Comparison of ENCODE assay signal across 8 cellular contexts in the genomic region with DNA sequence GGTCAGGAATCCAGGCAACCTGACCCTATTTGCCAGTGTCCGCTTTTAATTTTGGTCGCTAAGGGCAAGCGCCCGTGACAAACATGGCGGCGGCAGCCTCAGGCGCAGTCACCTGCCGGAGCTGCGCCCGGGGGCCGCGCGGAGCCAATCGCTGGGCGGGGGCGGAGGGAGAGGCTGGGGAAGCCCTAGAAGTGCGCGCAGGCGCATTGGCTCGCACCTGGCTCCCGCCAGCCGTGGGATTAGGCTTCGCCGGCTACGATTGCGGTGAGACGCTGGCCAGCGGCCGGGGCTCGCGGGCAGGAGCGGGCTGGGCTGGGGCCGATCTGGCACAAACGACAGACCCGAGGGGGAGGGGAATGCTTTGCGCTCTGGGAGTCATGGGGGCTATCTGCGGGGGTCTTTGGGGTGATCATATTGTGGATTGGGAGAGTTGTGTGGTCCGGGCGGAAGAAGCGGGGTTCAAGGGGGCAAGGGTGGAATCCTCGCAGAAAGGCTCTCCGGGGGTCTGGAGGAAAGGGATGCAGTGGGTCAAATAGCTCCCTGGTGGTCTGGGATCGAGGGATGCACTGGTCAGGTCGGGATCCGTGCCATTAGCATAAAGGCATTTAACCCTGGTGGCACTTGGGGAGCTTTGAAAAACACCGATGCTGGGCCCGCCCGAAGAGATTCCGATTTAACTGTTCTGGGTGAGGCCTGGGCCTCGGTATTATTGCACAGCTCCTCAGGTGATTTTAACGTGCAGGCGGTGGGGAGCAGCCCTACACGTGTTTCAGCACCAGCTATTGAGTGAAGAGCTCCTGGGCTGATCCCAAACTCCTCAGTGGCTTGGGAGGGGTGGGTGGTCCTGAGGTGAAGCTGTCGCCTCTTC. TPM values are rescaled to one million over a fixed set of nuclear protein-coding genes. Genes with fewer than 3 reads are reported as not detected.
DNase-seq lines count a peak whose midpoint lies in the region; ATAC-seq and TF ChIP-seq lines count a peak whose summit lies in the region.

No MANE protein-coding gene starts in this region.

- H3K27ac ChIP-seq in dorsolateral prefrontal cortex (peak overlapping the region in 53 of 59 donors; percentile 7 to 86 (median 66)), lung (ENCODE audit: low read depth in 1 of 2, low read length in 1 of 2) (peak overlapping the region in 1 of 2 donors; percentile 21)

- H3K27me3 Mint-ChIP-seq in activated CD4-positive, alpha-beta memory T cell treated with anti-CD3 and anti-CD28 coated beads, Interleukin-2, amount 10 ng/mL, durations not matched to agents 7 days and 5 days = no peaks in the 10 kb centered on the region

- ATAC-seq in GM19351 (IDR thresholded peaks at IDR 0.05; ENCODE audit: unreplicated experiment) (peak; percentile 88), HG03521 (IDR thresholded peaks at IDR 0.05; ENCODE audit: unreplicated experiment) (peak; percentile 74), lung (ENCODE audit: insufficient read depth, low FRiP score) (peak; percentile 97)

- H3K36me3 ChIP-seq in BJ (ENCODE audit: control insufficient read depth, insufficient read depth, low read length) (no peaks in the 10 kb centered on the region), lung (ENCODE audit: control insufficient read depth in 2 of 2, insufficient read depth in 2 of 2, low read length in 2 of 2) (no peaks in the 10 kb centered on the region)

- TF ChIP-seq CTCF in BJ (IDR thresholded peaks at IDR 0.05; ENCODE audit: insufficient read depth, low read depth, low read length) = no peak
- TF ChIP-seq CTCF in dorsolateral prefrontal cortex (IDR thresholded peaks at IDR 0.05 in 54 of 56, conservative IDR thresholded peaks at IDR 0.05 in 2 of 56; ENCODE audit: low read depth in 1 of 56, partially characterized antibody in 56 of 56) = peak in 17 of 56 donors; percentile 6 to 51 (median 28)
- no peak for TF ChIP-seq CTCF in lung (IDR thresholded peaks at IDR 0.05; ENCODE audit: control extremely low read depth, extremely low read depth)

- H3K9me3 ChIP-seq in lung (ENCODE audit: control insufficient read depth in 2 of 2, insufficient read depth in 1 of 2, low read length in 1 of 2) = no peaks in the 10 kb centered on the region

- no peak for DNase-seq in BJ (ENCODE audit: low read depth)
- peak; percentile 86 for DNase-seq in NCI-H774 (lab: John Stamatoyannopoulos, UW)
- DNase-seq in activated CD4-positive, alpha-beta memory T cell treated with anti-CD3 and anti-CD28 coated beads, Interleukin-2, amount 10 ng/mL, durations not matched to agents 7 days and 5 days = peak; percentile 93
- DNase-seq in dorsolateral prefrontal cortex = peak; percentile 84 to 96 (median 90)
- DNase-seq in lung (ENCODE audit: low spot score) = peak; percentile 93
- peak; percentile 89 to 93 (median 90) for DNase-seq in stimulated activated CD4-positive, alpha-beta T cell treated with anti-CD3 and anti-CD28 coated beads, TNF-alpha, amount 100 ng/mL, for 4 hours (ENCODE audit: low read depth in 3 of 3)

- peak overlapping the region; percentile 84 for H3K4me3 Mint-ChIP-seq in activated CD4-positive, alpha-beta memory T cell treated with anti-CD3 and anti-CD28 coated beads, Interleukin-2, amount 10 ng/mL, durations not matched to agents 7 days and 5 days

- no peaks in the 10 kb centered on the region; the same call in 1 of the 2 replicates for H3K27me3 ChIP-seq in BJ (ENCODE audit: control insufficient read depth, insufficient read depth, low read length)
- no peaks in the 10 kb centered on the region for H3K27me3 ChIP-seq in dorsolateral prefrontal cortex
- H3K27me3 ChIP-seq in lung (ENCODE audit: control insufficient read depth, insufficient read depth) = no peaks in the 10 kb centered on the region

- H3K27ac Mint-ChIP-seq in activated CD4-positive, alpha-beta memory T cell treated with anti-CD3 and anti-CD28 coated beads, Interleukin-2, amount 10 ng/mL, durations not matched to agents 7 days and 5 days = peak overlapping the region; percentile 60

- POLR2A ChIA-PET in BJ (lab: Charles Lee) = no interaction called here
- POLR2A ChIA-PET in activated CD4-positive, alpha-beta memory T cell treated with anti-CD3 and anti-CD28 coated beads, Interleukin-2, amount 10 ng/mL, durations not matched to agents 7 days and 5 days (lab: Charles Lee) = interaction anchor here (0.8 to 4.2 kb wide), 17 partner anchors 8 to 220 kb away, joined by 3 to 73 read pairs (median 3); a partner anchor contains a TSS

- H3K4me3 ChIP-seq in BJ (ENCODE audit: low read depth, low read length) (peak overlapping the region; percentile 55), dorsolateral prefrontal cortex (peak overlapping the region; percentile 39 to 83 (median 71)), lung (peak overlapping the region; percentile 59)

- CTCF ChIA-PET in BJ (lab: Yijun Ruan, JAX) = interaction anchor here (1.0 to 5.7 kb wide), 6 partner anchors 9 to 122 kb away, joined by 3 to 33 read pairs (median 4); a partner anchor contains a TSS
- CTCF ChIA-PET in activated CD4-positive, alpha-beta memory T cell treated with anti-CD3 and anti-CD28 coated beads, Interleukin-2, amount 10 ng/mL, durations not matched to agents 7 days and 5 days (lab: Charles Lee) = interaction anchor here (0.9 to 3.3 kb wide), 11 partner anchors 11 to 122 kb away, joined by 3 to 22 read pairs (median 4); a partner anchor contains a TSS

- H3K4me1 Mint-ChIP-seq in activated CD4-positive, alpha-beta memory T cell treated with anti-CD3 and anti-CD28 coated beads, Interleukin-2, amount 10 ng/mL, durations not matched to agents 7 days and 5 days = peaks cover 31% of the 10 kb centered on the region

- peaks cover 0 to 6% of the 10 kb centered on the region in 2 donors for H3K4me1 ChIP-seq in lung (ENCODE audit: control insufficient read depth in 2 of 2, insufficient read depth in 2 of 2, low read length in 2 of 2)

- intact Hi-C loops in dorsolateral prefrontal cortex (cut with DNase I) = loop anchor here (5.0 kb wide), 3 partner anchors 39 to 309 kb away; a partner anchor contains a TSS

- no peaks in the 10 kb centered on the region for H3K36me3 Mint-ChIP-seq in activated CD4-positive, alpha-beta memory T cell treated with anti-CD3 and anti-CD28 coated beads, Interleukin-2, amount 10 ng/mL, durations not matched to agents 7 days and 5 days (ENCODE audit: low read depth)

- no peaks in the 10 kb centered on the region for H3K9me3 Mint-ChIP-seq in activated CD4-positive, alpha-beta memory T cell treated with anti-CD3 and anti-CD28 coated beads, Interleukin-2, amount 10 ng/mL, durations not matched to agents 7 days and 5 days

- 3 to 4% methylated on average over 46 to 54 of the region's 54 CpGs for WGBS in lung, 2 donors

RNA-seq across cellular contexts. Expression of a gene that starts 10.1 kb away (rescaled TPM):
- polyA plus RNA-seq in BJ (2011; rRNA removed) (not detected in 2 replicates), lung (1 to 10 TPM; 3.9 to 6.4 TPM)
- polyA minus RNA-seq in BJ (2011; rRNA and poly(A)+ RNA removed) = not detected in 2 replicates
- total RNA-seq in activated CD4-positive, alpha-beta memory T cell treated with anti-CD3 and anti-CD28 coated beads, Interleukin-2, amount 10 ng/mL, durations not matched to agents 7 days and 5 days = under 1 TPM in 1 of 2 experiments, not detected in 1; 0.33 TPM
- total RNA-seq in dorsolateral prefrontal cortex (1 to 10 TPM in 4 of 120 experiments, under 1 TPM in 54, not detected in 62; 0.26 to 1.3 (median 0.45) TPM), lung (10 to 100 TPM in 1 of 2 donors, 1 to 10 TPM in 1; 6.0 to 20.4 TPM)

RNA-seq across cellular contexts. Expression of a gene that starts 29.0 kb away (rescaled TPM):
- polyA plus RNA-seq in BJ (2011; rRNA removed) (51.2 and 74.4 TPM in 2 replicates), lung (10 to 100 TPM; 42.1 to 63.8 TPM)
- polyA minus RNA-seq in BJ (2011; rRNA and poly(A)+ RNA removed) = 22.3 and 31.1 TPM in 2 replicates
- total RNA-seq in activated CD4-positive, alpha-beta memory T cell treated with anti-CD3 and anti-CD28 coated beads, Interleukin-2, amount 10 ng/mL, durations not matched to agents 7 days and 5 days = 10 to 100 TPM; 60.9 to 64.5 TPM
- total RNA-seq in dorsolateral prefrontal cortex (100 to 1,000 TPM in 6 of 120 experiments, 10 to 100 TPM in 114; 53.3 to 107 (median 81.5) TPM), lung (10 to 100 TPM; 33.4 to 46.0 TPM)

RNA-seq across cellular contexts. Expression of a gene that starts 40.8 kb away (rescaled TPM):
- polyA plus RNA-seq in BJ (2011; rRNA removed) (3.5 and 7.5 TPM in 2 replicates), lung (10 to 100 TPM; 13.7 to 40.4 TPM)
- polyA minus RNA-seq in BJ (2011; rRNA and poly(A)+ RNA removed) = 0.77 and 1.2 TPM in 2 replicates
- 10 to 100 TPM; 13.5 to 14.3 TPM for total RNA-seq in activated CD4-positive, alpha-beta memory T cell treated with anti-CD3 and anti-CD28 coated beads, Interleukin-2, amount 10 ng/mL, durations not matched to agents 7 days and 5 days
- total RNA-seq in dorsolateral prefrontal cortex (10 to 100 TPM; 13.9 to 50.1 (median 32.5) TPM), lung (10 to 100 TPM in 1 of 2 donors, 1 to 10 TPM in 1; 9.4 to 23.6 TPM)

RNA-seq across cellular contexts. Expression of a gene that starts 41.1 kb away (rescaled TPM):
- 178 and 216 TPM in 2 replicates for polyA plus RNA-seq in BJ (2011; rRNA removed)
- polyA minus RNA-seq in BJ (2011; rRNA and poly(A)+ RNA removed) = 148 and 200 TPM in 2 replicates
- 10 to 100 TPM; 74.3 to 78.9 TPM for total RNA-seq in activated CD4-positive, alpha-beta memory T cell treated with anti-CD3 and anti-CD28 coated beads, Interleukin-2, amount 10 ng/mL, durations not matched to agents 7 days and 5 days
- total RNA-seq in dorsolateral prefrontal cortex = 100 to 1,000 TPM; 106 to 185 (median 154) TPM
- total RNA-seq in lung = 10 to 100 TPM; 88.9 to 96.0 TPM
- polyA plus RNA-seq in lung = 10 to 100 TPM; 72.0 to 79.7 TPM

RNA-seq across cellular contexts. Expression of a gene that starts 42.4 kb away (rescaled TPM):
- polyA plus RNA-seq in BJ (2011; rRNA removed) (5.3 and 8.5 TPM in 2 replicates), lung (1 to 10 TPM; 3.5 to 5.6 TPM)
- 9.7 and 9.8 TPM in 2 replicates for polyA minus RNA-seq in BJ (2011; rRNA and poly(A)+ RNA removed)
- 10 to 100 TPM; 18.0 to 19.6 TPM for total RNA-seq in activated CD4-positive, alpha-beta memory T cell treated with anti-CD3 and anti-CD28 coated beads, Interleukin-2, amount 10 ng/mL, durations not matched to agents 7 days and 5 days
- total RNA-seq in dorsolateral prefrontal cortex (10 to 100 TPM in 119 of 120 experiments, 1 to 10 TPM in 1; 9.6 to 23.5 (median 14.8) TPM), lung (10 to 100 TPM; 14.0 to 14.8 TPM)
